ENCODE assay signal across 8 cellular contexts in the genomic region with DNA sequence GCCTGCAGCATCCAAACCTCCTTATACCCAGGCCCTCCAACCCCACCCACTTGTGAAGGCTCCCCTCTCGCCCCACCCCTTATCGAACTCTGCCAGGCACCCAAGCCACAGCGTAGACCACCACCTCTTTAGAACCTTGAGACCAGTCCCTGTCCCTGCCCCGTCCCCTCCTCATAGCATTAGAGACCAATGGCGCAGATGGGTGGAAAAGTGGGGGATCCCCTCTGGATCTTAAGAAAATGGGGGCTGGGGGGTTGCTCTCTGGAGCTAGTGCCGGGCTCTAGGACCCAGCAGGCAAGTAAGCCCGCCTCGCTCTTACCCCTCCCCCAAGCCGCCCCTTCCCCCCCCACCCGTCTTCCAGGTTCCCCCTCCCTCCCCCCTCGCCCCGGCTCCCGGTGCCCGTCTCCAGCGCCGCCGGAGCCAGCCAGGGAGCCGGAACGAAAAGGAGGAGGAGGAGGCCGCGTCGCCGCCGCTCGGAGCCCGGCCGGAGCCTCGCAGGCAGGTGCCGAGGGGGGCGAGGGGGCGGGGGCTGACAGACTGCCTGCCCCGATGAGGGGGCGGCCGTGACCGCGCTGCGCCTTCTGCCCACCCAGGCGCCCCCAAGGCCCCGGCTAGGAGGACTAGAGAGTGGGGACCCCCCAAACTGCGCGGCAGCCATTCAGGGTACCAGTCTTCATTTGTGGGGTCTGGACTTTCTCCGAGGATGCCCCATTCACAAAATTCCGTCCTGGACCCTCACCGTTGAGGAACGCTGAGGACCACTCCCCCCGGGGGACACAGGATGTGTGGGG. TPM values are rescaled to one million over a fixed set of nuclear protein-coding genes. Genes with fewer than 3 reads are reported as not detected.
DNase-seq lines count a peak whose midpoint lies in the region; ATAC-seq and TF ChIP-seq lines count a peak whose summit lies in the region.

A gene with protein sequence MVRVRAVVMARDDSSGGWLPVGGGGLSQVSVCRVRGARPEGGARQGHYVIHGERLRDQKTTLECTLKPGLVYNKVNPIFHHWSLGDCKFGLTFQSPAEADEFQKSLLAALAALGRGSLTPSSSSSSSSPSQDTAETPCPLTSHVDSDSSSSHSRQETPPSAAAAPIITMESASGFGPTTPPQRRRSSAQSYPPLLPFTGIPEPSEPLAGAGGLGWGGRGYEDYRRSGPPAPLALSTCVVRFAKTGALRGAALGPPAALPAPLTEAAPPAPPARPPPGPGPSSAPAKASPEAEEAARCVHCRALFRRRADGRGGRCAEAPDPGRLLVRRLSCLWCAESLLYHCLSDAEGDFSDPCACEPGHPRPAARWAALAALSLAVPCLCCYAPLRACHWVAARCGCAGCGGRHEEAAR (plus strand): TSS at position 388 of the 791 bp plus-strand sequence. CDS start 1,606 bp downstream, outside the sequence.

- peak within 1 kb of the TSS; percentile 86 for H3K27ac ChIP-seq in mesodermal cell (ENCODE audit: low read depth, low read length, severe bottlenecking)
- peak within 1 kb of the TSS; percentile 73 for H3K27ac ChIP-seq in vagina

- WGBS in mesodermal cell (ENCODE audit: insufficient coverage in 2 of 2), 2 experiments = 0% methylated on average over 21 of the region's 46 CpGs

- TF ChIP-seq POLR2A in vagina (IDR thresholded peaks at IDR 0.05) = no peak

- H3K4me3 ChIP-seq in HAP-1 (peak within 1 kb of the TSS; percentile 44), endocrine pancreas (ENCODE audit: control insufficient read depth, insufficient read depth, low read length) (no peak within 1 kb of the TSS), mesodermal cell (ENCODE audit: extremely low read depth, insufficient read depth, low read length, poor library complexity, severe bottlenecking) (peak within 1 kb of the TSS; percentile 68), vagina (peak within 1 kb of the TSS; percentile 40 to 56)

- H3K9me3 ChIP-seq in HAP-1 = no peaks in the 10 kb centered on the region
- H3K9me3 ChIP-seq in endocrine pancreas (ENCODE audit: control insufficient read depth, low read length) = no peaks in the 10 kb centered on the region
- H3K9me3 ChIP-seq in mesodermal cell (ENCODE audit: control insufficient read depth, low read length) = no peaks in the 10 kb centered on the region
- no peaks in the 10 kb centered on the region for H3K9me3 ChIP-seq in vagina

- H3K27me3 ChIP-seq in HAP-1 (ENCODE audit: low read depth) (no peaks in the 10 kb centered on the region), endocrine pancreas (ENCODE audit: control insufficient read depth, insufficient read depth, low read length) (no peaks in the 10 kb centered on the region), vagina (no peaks in the 10 kb centered on the region)

- intact Hi-C loops in vagina (cut with DNase I) = no loop called here

- peak within 1 kb of the TSS; percentile 96 for H3K9ac ChIP-seq in endocrine pancreas (ENCODE audit: control insufficient read depth, insufficient read depth, low read length)

- H3K4me1 ChIP-seq in HAP-1 (peaks cover 6% of the 10 kb centered on the region), endocrine pancreas (ENCODE audit: control insufficient read depth, insufficient read depth, low read length) (no peaks in the 10 kb centered on the region), mesodermal cell (ENCODE audit: control insufficient read depth, insufficient read depth, low read length, poor library complexity, severe bottlenecking) (peaks cover 19% of the 10 kb centered on the region), vagina (peaks cover 39% of the 10 kb centered on the region)

- peaks cover 3% of the 10 kb centered on the region for H3K36me3 ChIP-seq in HAP-1 (replicated peaks)
- H3K36me3 ChIP-seq in endocrine pancreas (ENCODE audit: control insufficient read depth, insufficient read depth, low read length) = no peaks in the 10 kb centered on the region
- H3K36me3 ChIP-seq in mesodermal cell (ENCODE audit: control insufficient read depth, insufficient read depth, low read length) = peaks cover 41% of the 10 kb centered on the region
- H3K36me3 ChIP-seq in vagina = peaks cover 0 to 9% of the 10 kb centered on the region in 2 donors

- DNase-seq in Ammon's horn (ENCODE audit: low spot score) = peak; percentile 46
- DNase-seq in HAP-1 (ENCODE audit: low spot score in 2 of 2) = peak in 1 of 2 experiments; percentile 76
- DNase-seq in RPMI7951 (ENCODE audit: low read depth) = peak; percentile 59
- DNase-seq in vagina (ENCODE audit: extremely low spot score in 2 of 2) = no peak

- ATAC-seq in GM21619 (IDR thresholded peaks at IDR 0.05; ENCODE audit: unreplicated experiment) (no peak), HG03378 (IDR thresholded peaks at IDR 0.05; ENCODE audit: unreplicated experiment) (no peak)

- in situ Hi-C loops in HAP-1 (cut with MboI; ENCODE audit: low sequenced_read_pairs) = no loop called here

- no peak for TF ChIP-seq CTCF in vagina (IDR thresholded peaks at IDR 0.05)

RNA-seq across cellular contexts. Expression of the gene that starts here (rescaled TPM):
- total RNA-seq in RPMI7951 (2014; rRNA removed; shearing (Covaris generic)) = 0.72 and 0.78 TPM in 2 replicates
- 11.1 TPM for polyA plus RNA-seq in mesodermal cell (2013, experiment 1 of 2)
- polyA plus RNA-seq in mesodermal cell (2013, experiment 2 of 2) = 7.9 TPM
- 0.49 TPM for total RNA-seq in vagina

Comparison
In these comparisons a context has a peak if more than half of its experiments do, and no peak if none do; other contexts are left out.
1. Peak in DNase-seq in RPMI7951; RNA of the gene not detected or under 1 TPM.